Comparison of ENCODE assay signal across 12 cellular contexts in the genomic region with DNA sequence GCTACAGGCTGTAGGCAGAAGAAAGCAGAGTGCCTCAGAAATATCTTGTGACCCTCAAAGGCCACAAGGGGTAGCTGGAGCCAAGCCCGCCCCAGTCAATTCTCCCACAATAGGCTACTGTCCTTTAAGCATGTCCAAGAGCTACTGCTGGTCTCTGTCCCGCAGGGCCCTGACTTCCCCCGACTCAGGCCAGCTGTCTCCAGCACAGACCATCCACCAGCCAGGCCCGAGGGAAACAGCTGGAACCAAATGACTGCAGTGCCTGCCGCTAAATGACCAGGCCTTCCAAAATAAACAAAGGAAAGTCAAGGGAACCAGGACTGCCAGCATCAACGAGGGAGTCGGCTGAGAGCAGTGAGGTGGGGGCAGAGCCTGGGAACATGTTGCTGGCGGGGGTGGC. TPM values are rescaled to one million over a fixed set of nuclear protein-coding genes. Genes with fewer than 3 reads are reported as not detected.
A peak's percentile ranks its signal among the peaks of the same experiment; 100 is the strongest.
DNase-seq lines count a peak whose midpoint lies in the region; ATAC-seq and TF ChIP-seq lines count a peak whose summit lies in the region.
"Had no signal": no experiment of that assay in that cellular context is flagged by ENCODE, and none has a peak within 500 bp of the region (broad histone marks: within the 10 kb centered on the region; RNA-seq: fewer than 3 reads in every experiment).

No MANE protein-coding gene starts in this region.

- H3K27ac ChIP-seq in duodenal mucosa (ENCODE audit: low read depth, low read length) (peak overlapping the region; percentile 3), left lung (no peak overlapping the region), spleen (peak overlapping the region in 6 of 8 donors; percentile 14 to 88 (median 45))
- H3K27ac ChIP-seq: SJSA1 had no signal

- H3K9me3 ChIP-seq in MG63 (no peaks in the 10 kb centered on the region), duodenal mucosa (ENCODE audit: control insufficient read depth in 1 of 2, low read length in 2 of 2) (no peaks in the 10 kb centered on the region), left lung (no peaks in the 10 kb centered on the region), spleen (no peaks in the 10 kb centered on the region)
- H3K9me3 ChIP-seq: breast epithelium, SJSA1 had no signal

- WGBS in spleen, 5 donors: 63 to 79% (median 65%) methylated on average over 8 of the region's 8 CpGs

- H3K27me3 ChIP-seq in MG63 (no peaks in the 10 kb centered on the region), duodenal mucosa (ENCODE audit: control insufficient read depth in 1 of 2, insufficient read depth in 2 of 2, low read length in 2 of 2) (no peaks in the 10 kb centered on the region), left lung (no peaks in the 10 kb centered on the region), spleen (replicated peaks in 1 of 7) (no peaks in the 10 kb centered on the region)
- H3K27me3 ChIP-seq: breast epithelium, SJSA1 had no signal

- H3K36me3 Mint-ChIP-seq in stimulated activated effector memory CD8-positive, alpha-beta T cell treated with anti-CD3 and anti-CD28 coated beads, Interleukin-12 subunit alpha, Interleukin-12 subunit beta, amount 100 ng/mL, for 72 hours: no peaks in the 10 kb centered on the region

- H3K4me1 ChIP-seq in duodenal mucosa (ENCODE audit: control insufficient read depth in 1 of 2, insufficient read depth in 2 of 2, low read length in 2 of 2) (peaks cover 7 to 27% of the 10 kb centered on the region in 2 donors), left lung (peaks cover 0 to 22% of the 10 kb centered on the region in 2 donors), spleen (peaks cover 0 to 25% (median 6%) of the 10 kb centered on the region in 6 donors)

- DNase-seq in MG63 (peak; percentile 82), left lung (peak in 1 of 2 donors; percentile 48), spleen (no peak), NCI-H526 treated with DMSO at 0.1 percent for 48 hours (lab: John Stamatoyannopoulos, UW) (no peak)
- no peak for DNase-seq in stimulated activated effector memory CD8-positive, alpha-beta T cell treated with anti-CD3 and anti-CD28 coated beads, Interleukin-12 subunit alpha, Interleukin-12 subunit beta, amount 100 ng/mL, for 72 hours (ENCODE audit: low spot score in 2 of 2)
- DNase-seq: small intestine had no signal

- H3K36me3 ChIP-seq in MG63: no peaks in the 10 kb centered on the region
- H3K36me3 ChIP-seq in duodenal mucosa (ENCODE audit: control insufficient read depth in 1 of 2, insufficient read depth in 2 of 2, low read length in 2 of 2): no peaks in the 10 kb centered on the region
- no peaks in the 10 kb centered on the region for H3K36me3 ChIP-seq in left lung
- H3K36me3 ChIP-seq in spleen: no peaks in the 10 kb centered on the region
- H3K36me3 ChIP-seq: breast epithelium, SJSA1 had no signal

- H3K4me3 ChIP-seq in MG63: no peak overlapping the region
- H3K4me3 ChIP-seq in duodenal mucosa (ENCODE audit: low read depth in 1 of 2, low read length in 2 of 2): no peak overlapping the region
- H3K4me3 ChIP-seq in left lung: no peak overlapping the region
- H3K4me3 ChIP-seq in spleen: no peak overlapping the region
- H3K4me3 ChIP-seq: breast epithelium, SJSA1 had no signal

- intact Hi-C loops in left lung (cut with DNase I) (no loop called here), spleen (cut with DNase I; ENCODE audit: low total_unique reads) (no loop called here)

- TF ChIP-seq POLR2A in spleen (IDR thresholded peaks at IDR 0.05): no peak

- H3K9ac ChIP-seq in duodenal mucosa (ENCODE audit: low read depth in 1 of 2, low read length in 2 of 2): no peak overlapping the region

- ATAC-seq in left lung (peak; percentile 10), GM21576 (IDR thresholded peaks at IDR 0.05; ENCODE audit: unreplicated experiment) (no peak), GM21786 (IDR thresholded peaks at IDR 0.05; ENCODE audit: unreplicated experiment) (no peak)
- ATAC-seq in stimulated activated effector memory CD8-positive, alpha-beta T cell treated with anti-CD3 and anti-CD28 coated beads, Interleukin-12 subunit alpha, Interleukin-12 subunit beta, amount 100 ng/mL, for 72 hours: no peak

- TF ChIP-seq CTCF in left lung (IDR thresholded peaks at IDR 0.05) (no peak), spleen (IDR thresholded peaks at IDR 0.05 in 8 of 11, conservative IDR thresholded peaks at IDR 0.05 in 3 of 11) (no peak)

- H3K27ac Mint-ChIP-seq in stimulated activated effector memory CD8-positive, alpha-beta T cell treated with anti-CD3 and anti-CD28 coated beads, Interleukin-12 subunit alpha, Interleukin-12 subunit beta, amount 100 ng/mL, for 72 hours: no peak overlapping the region
- H3K27ac Mint-ChIP-seq: stimulated activated naive CD8-positive, alpha-beta T cell treated with anti-CD3 and anti-CD28 coated beads, Interleukin-15, Interleukin-2, amounts not matched to agents 100 ng/mL and 50 ng/mL, for 24 hours had no signal

- H3K4me1 Mint-ChIP-seq in stimulated activated effector memory CD8-positive, alpha-beta T cell treated with anti-CD3 and anti-CD28 coated beads, Interleukin-12 subunit alpha, Interleukin-12 subunit beta, amount 100 ng/mL, for 72 hours: no peaks in the 10 kb centered on the region

- no peaks in the 10 kb centered on the region for H3K9me3 Mint-ChIP-seq in stimulated activated effector memory CD8-positive, alpha-beta T cell treated with anti-CD3 and anti-CD28 coated beads, Interleukin-12 subunit alpha, Interleukin-12 subunit beta, amount 100 ng/mL, for 72 hours
- H3K9me3 Mint-ChIP-seq: stimulated activated naive CD8-positive, alpha-beta T cell treated with anti-CD3 and anti-CD28 coated beads, Interleukin-15, Interleukin-2, amounts not matched to agents 100 ng/mL and 50 ng/mL, for 24 hours had no signal

- no peak overlapping the region for H3K4me3 Mint-ChIP-seq in stimulated activated effector memory CD8-positive, alpha-beta T cell treated with anti-CD3 and anti-CD28 coated beads, Interleukin-12 subunit alpha, Interleukin-12 subunit beta, amount 100 ng/mL, for 72 hours
- H3K4me3 Mint-ChIP-seq: stimulated activated naive CD8-positive, alpha-beta T cell treated with anti-CD3 and anti-CD28 coated beads, Interleukin-15, Interleukin-2, amounts not matched to agents 100 ng/mL and 50 ng/mL, for 24 hours had no signal

RNA-seq across cellular contexts. Expression of a gene that starts 36.7 kb away (rescaled TPM):
- 165 and 174 TPM in 2 replicates for total RNA-seq in MG63 (2014; rRNA removed; shearing (Covaris generic); ENCODE audit: low replicate concordance)
- total RNA-seq in left lung: 100 to 1,000 TPM in 1 of 2 donors, 10 to 100 TPM in 1; 78.0 to 121 TPM
- total RNA-seq in spleen: 100 to 1,000 TPM in 1 of 7 donors, 10 to 100 TPM in 6; 53.4 to 112 (median 70.9) TPM
- 10 to 100 TPM; 10.3 to 22.3 (median 14.0) TPM for polyA plus RNA-seq in spleen

Comparison
In these comparisons a context has a peak if more than half of its experiments do, and no peak if none do; other contexts are left out.
1. H3K27ac ChIP-seq: peak in duodenal mucosa (single experiment) and spleen (6 of 8); none in left lung (0 of 2).